Comparison of ENCODE assay signal across 8 cellular contexts in the genomic region with DNA sequence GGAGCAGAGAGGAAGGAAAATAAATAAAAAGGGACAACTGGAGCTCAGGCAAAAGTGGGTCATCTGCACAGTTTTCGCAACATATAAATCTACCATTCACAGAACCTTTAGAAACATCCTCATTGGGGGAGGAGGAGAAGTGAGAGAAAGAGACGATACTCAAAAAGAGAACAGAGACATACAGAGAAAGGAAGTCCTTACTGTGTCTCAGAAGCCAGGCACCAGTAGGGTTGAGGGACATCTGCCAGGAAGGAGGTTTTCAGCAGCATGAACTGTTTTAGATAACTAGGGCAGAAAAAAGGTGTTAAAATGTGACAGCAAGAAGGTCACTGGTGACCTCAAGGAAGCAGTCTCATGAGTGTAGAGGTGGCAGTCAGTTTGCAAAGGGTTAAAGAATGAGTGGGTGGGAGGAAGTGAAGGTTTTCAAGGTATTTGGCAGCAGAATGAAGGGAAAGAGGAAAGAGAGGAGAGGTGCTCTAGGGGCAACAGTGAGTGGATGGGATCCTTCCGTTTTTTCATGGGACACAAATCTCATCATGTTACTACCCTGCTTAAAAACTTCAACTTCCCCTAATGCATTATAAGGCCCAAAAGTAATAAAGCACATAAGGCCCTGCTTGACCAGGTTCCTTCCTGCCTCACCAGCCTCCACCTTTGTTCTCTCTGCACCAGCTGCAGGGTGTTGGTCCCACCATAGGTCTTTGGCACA. TPM values are rescaled to one million over a fixed set of nuclear protein-coding genes. Genes with fewer than 3 reads are reported as not detected.
DNase-seq lines count a peak whose midpoint lies in the region; ATAC-seq and TF ChIP-seq lines count a peak whose summit lies in the region.

No MANE protein-coding gene starts in this region.

- H3K4me1 Mint-ChIP-seq in CD4-positive, CD25-positive, alpha-beta regulatory T cell = peaks cover 24 to 58% (median 43%) of the 10 kb centered on the region in 4 donors
- H3K4me1 Mint-ChIP-seq in activated CD8-positive, alpha-beta T cell treated with anti-CD3 and anti-CD28 coated beads for 36 hours (ENCODE audit: low read depth) = peaks cover 59% of the 10 kb centered on the region

- peak overlapping the region; percentile 22 for H3K9ac ChIP-seq in rectal smooth muscle tissue (ENCODE audit: low read length)

- H3K36me3 ChIP-seq in CD4-positive, CD25-positive, alpha-beta regulatory T cell (ENCODE audit: control insufficient read depth, insufficient read depth, low read length) = peaks cover 11% of the 10 kb centered on the region
- no peaks in the 10 kb centered on the region for H3K36me3 ChIP-seq in rectal smooth muscle tissue (ENCODE audit: control insufficient read depth, insufficient read depth, low read length)

- H3K27ac Mint-ChIP-seq in CD4-positive, CD25-positive, alpha-beta regulatory T cell = no peak overlapping the region
- no peak overlapping the region for H3K27ac Mint-ChIP-seq in activated CD8-positive, alpha-beta T cell treated with anti-CD3 and anti-CD28 coated beads for 36 hours

- no peak overlapping the region for H3K4me3 Mint-ChIP-seq in CD4-positive, CD25-positive, alpha-beta regulatory T cell
- H3K4me3 Mint-ChIP-seq in activated CD8-positive, alpha-beta T cell treated with anti-CD3 and anti-CD28 coated beads for 36 hours = no peak overlapping the region

- peak in 1 of 3 donors; percentile 81 for DNase-seq in CD4-positive, CD25-positive, alpha-beta regulatory T cell
- DNase-seq in activated CD8-positive, alpha-beta T cell treated with anti-CD3 and anti-CD28 coated beads for 36 hours = peak; percentile 78
- DNase-seq in NCI-H69 (lab: John Stamatoyannopoulos, UW) = no peak
- no peak for DNase-seq in NCI-H748 (lab: John Stamatoyannopoulos, UW; ENCODE audit: unreplicated experiment)
- no peak for DNase-seq in COR-L47 (lab: John Stamatoyannopoulos, UW)

- no peaks in the 10 kb centered on the region for H3K9me3 ChIP-seq in CD4-positive, CD25-positive, alpha-beta regulatory T cell (ENCODE audit: control insufficient read depth in 2 of 2, low read length in 2 of 2)

- H3K27ac ChIP-seq in CD4-positive, CD25-positive, alpha-beta regulatory T cell (ENCODE audit: insufficient read depth, low read length, poor library complexity, severe bottlenecking) = peak overlapping the region; percentile 49
- no peak overlapping the region for H3K27ac ChIP-seq in rectal smooth muscle tissue (ENCODE audit: low read depth, low read length)

- H3K9me3 Mint-ChIP-seq in CD4-positive, CD25-positive, alpha-beta regulatory T cell = no peaks in the 10 kb centered on the region
- H3K9me3 Mint-ChIP-seq in activated CD8-positive, alpha-beta T cell treated with anti-CD3 and anti-CD28 coated beads for 36 hours = no peaks in the 10 kb centered on the region

- no peaks in the 10 kb centered on the region for H3K27me3 Mint-ChIP-seq in CD4-positive, CD25-positive, alpha-beta regulatory T cell
- H3K27me3 Mint-ChIP-seq in activated CD8-positive, alpha-beta T cell treated with anti-CD3 and anti-CD28 coated beads for 36 hours = no peaks in the 10 kb centered on the region

- intact Hi-C loops in activated CD8-positive, alpha-beta T cell treated with anti-CD3 and anti-CD28 coated beads for 36 hours (cut with micrococcal nuclease) = loop anchor here (2.0 kb wide), 1 partner anchor 34 kb away; no protein-coding TSS in a partner anchor

- no peaks in the 10 kb centered on the region for H3K36me3 Mint-ChIP-seq in CD4-positive, CD25-positive, alpha-beta regulatory T cell
- H3K36me3 Mint-ChIP-seq in activated CD8-positive, alpha-beta T cell treated with anti-CD3 and anti-CD28 coated beads for 36 hours (ENCODE audit: low read depth) = peaks cover 5% of the 10 kb centered on the region

- H3K4me3 ChIP-seq in CD4-positive, CD25-positive, alpha-beta regulatory T cell (ENCODE audit: low read depth, low read length) = peak overlapping the region; percentile 70
- H3K4me3 ChIP-seq in rectal smooth muscle tissue (ENCODE audit: low read length) = no peak overlapping the region

- no peak for TF ChIP-seq CTCF in activated CD8-positive, alpha-beta T cell treated with anti-CD3 and anti-CD28 coated beads for 36 hours (IDR thresholded peaks at IDR 0.05)

- peaks cover 96% of the 10 kb centered on the region for H3K4me1 ChIP-seq in CD4-positive, CD25-positive, alpha-beta regulatory T cell (ENCODE audit: control insufficient read depth, insufficient read depth, low read length, poor library complexity, severe bottlenecking)
- H3K4me1 ChIP-seq in rectal smooth muscle tissue (ENCODE audit: control insufficient read depth, insufficient read depth, low read length) = peaks cover 5% of the 10 kb centered on the region

- H3K27me3 ChIP-seq in CD4-positive, CD25-positive, alpha-beta regulatory T cell (ENCODE audit: control insufficient read depth, insufficient read depth, low read length) = no peaks in the 10 kb centered on the region
- H3K27me3 ChIP-seq in rectal smooth muscle tissue (ENCODE audit: control insufficient read depth, insufficient read depth, low read length) = no peaks in the 10 kb centered on the region

- peak; percentile 59 to 68 for ATAC-seq in CD4-positive, CD25-positive, alpha-beta regulatory T cell (ENCODE audit: low read depth in 2 of 2)
- ATAC-seq in GM19351 (IDR thresholded peaks at IDR 0.05; ENCODE audit: unreplicated experiment) = peak; percentile 88
- peak; percentile 91 for ATAC-seq in HG03159 (IDR thresholded peaks at IDR 0.05; ENCODE audit: unreplicated experiment)
- peak; percentile 83 for ATAC-seq in activated CD8-positive, alpha-beta T cell treated with anti-CD3 and anti-CD28 coated beads for 36 hours

- POLR2A ChIA-PET in activated CD8-positive, alpha-beta T cell treated with anti-CD3 and anti-CD28 coated beads for 36 hours (lab: Charles Lee) = interaction anchor here (0.6 to 2.0 kb wide), 3 partner anchors 16 to 35 kb away, joined by 3 to 5 read pairs (median 3); no protein-coding TSS in a partner anchor

- CTCF ChIA-PET in activated CD8-positive, alpha-beta T cell treated with anti-CD3 and anti-CD28 coated beads for 36 hours (lab: Charles Lee) = no interaction called here

RNA-seq across cellular contexts. Expression of gene JAK1, which starts 9.5 kb away (rescaled TPM):
- 333 TPM for total RNA-seq in CD4-positive, CD25-positive, alpha-beta regulatory T cell
- polyA plus RNA-seq in CD4-positive, CD25-positive, alpha-beta regulatory T cell = 100 to 1,000 TPM; 215 to 231 (median 223) TPM
- total RNA-seq in activated CD8-positive, alpha-beta T cell treated with anti-CD3 and anti-CD28 coated beads for 36 hours = 100 to 1,000 TPM in 1 of 2 experiments, 10 to 100 TPM in 1; 96.3 to 108 TPM
